In the genomic region with DNA sequence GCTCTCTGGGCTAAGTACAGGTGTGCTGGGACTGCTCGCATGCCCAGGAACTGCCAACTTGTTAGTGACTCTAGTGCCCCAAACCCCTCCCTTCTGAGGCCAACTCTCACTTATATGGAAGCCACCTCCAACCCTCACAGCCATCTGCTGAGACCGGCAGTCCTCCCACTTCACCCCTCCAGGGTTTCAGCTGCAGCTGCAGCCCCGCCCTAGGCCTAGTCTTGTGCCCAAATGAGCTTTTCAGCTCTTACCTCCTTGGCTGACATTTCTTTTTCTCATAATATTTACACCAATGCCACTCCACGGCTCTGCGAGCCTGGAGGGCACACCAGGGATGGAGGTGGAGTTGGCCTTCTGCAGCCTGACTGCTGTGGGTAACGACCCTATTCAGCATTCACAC, we compare ENCODE assay signal across 20 cellular contexts.
"Had no signal": no experiment of that assay in that cellular context is flagged by ENCODE, and none has a peak within 500 bp of the region (broad histone marks: within the 10 kb centered on the region; RNA-seq: fewer than 3 reads in every experiment).

No MANE protein-coding gene starts in this region.

- H3K27ac ChIP-seq: epithelial cell of prostate, foreskin keratinocyte, lower lobe of right lung had no signal

- H3K4me1 ChIP-seq: foreskin keratinocyte, lower lobe of right lung had no signal

- H3K9me3 ChIP-seq: lower lobe of right lung had no signal

- H3K36me3 ChIP-seq: lower lobe of right lung had no signal

- ATAC-seq: activated CD4-positive, alpha-beta T cell treated with anti-CD3 and anti-CD28 coated beads for 36 hours; foreskin keratinocyte; lower lobe of right lung; WTC11 had no signal

- DNase-seq: activated CD4-positive, alpha-beta T cell treated with anti-CD3 and anti-CD28 coated beads for 36 hours; activated CD4-positive, alpha-beta T cell treated with anti-CD3 and anti-CD28 coated beads, Interleukin-2, amount 50 U/mL, for 48 hours; activated naive CD4-positive, alpha-beta T cell; activated naive CD8-positive, alpha-beta T cell treated with anti-CD3 and anti-CD28 coated beads for 36 hours; amniotic stem cell; dermis blood vessel endothelial cell; foreskin keratinocyte; hypothalamus; lower lobe of right lung; occipital lobe; posterior cingulate gyrus; stimulated activated CD4-positive, alpha-beta T cell treated with anti-CD3 and anti-CD28 coated beads, Interleukin-12 subunit alpha, Interleukin-12 subunit beta, amount 100 ng/mL, for 4 hours; stimulated activated CD4-positive, alpha-beta T cell treated with anti-CD3 and anti-CD28 coated beads, Interleukin-1b, Interleukin-23, amount 100 ng/mL, for 48 hours; stimulated activated CD8-positive, alpha-beta memory T cell treated with anti-CD3 and anti-CD28 coated beads, Interleukin-4, amount 100 ng/mL, for 48 hours; stimulated activated naive CD4-positive, alpha-beta T cell treated with Interleukin-2 at 50 U/mL for 16 hours; T-helper 17 cell; trophoblast cell had no signal

- H3K36me3 Mint-ChIP-seq: activated naive CD8-positive, alpha-beta T cell treated with anti-CD3 and anti-CD28 coated beads for 36 hours had no signal

- FAIRE-seq: keratinocyte had no signal

- H3K4me3 ChIP-seq: lower lobe of right lung had no signal

- H3K27me3 ChIP-seq: foreskin keratinocyte had no signal

- H3K4me3 Mint-ChIP-seq: activated CD4-positive, alpha-beta T cell treated with anti-CD3 and anti-CD28 coated beads for 36 hours; activated naive CD8-positive, alpha-beta T cell treated with anti-CD3 and anti-CD28 coated beads for 36 hours; WTC11 had no signal

- H3K27ac Mint-ChIP-seq: activated CD4-positive, alpha-beta T cell treated with anti-CD3 and anti-CD28 coated beads for 36 hours; activated naive CD8-positive, alpha-beta T cell treated with anti-CD3 and anti-CD28 coated beads for 36 hours had no signal
